In the genomic region with DNA sequence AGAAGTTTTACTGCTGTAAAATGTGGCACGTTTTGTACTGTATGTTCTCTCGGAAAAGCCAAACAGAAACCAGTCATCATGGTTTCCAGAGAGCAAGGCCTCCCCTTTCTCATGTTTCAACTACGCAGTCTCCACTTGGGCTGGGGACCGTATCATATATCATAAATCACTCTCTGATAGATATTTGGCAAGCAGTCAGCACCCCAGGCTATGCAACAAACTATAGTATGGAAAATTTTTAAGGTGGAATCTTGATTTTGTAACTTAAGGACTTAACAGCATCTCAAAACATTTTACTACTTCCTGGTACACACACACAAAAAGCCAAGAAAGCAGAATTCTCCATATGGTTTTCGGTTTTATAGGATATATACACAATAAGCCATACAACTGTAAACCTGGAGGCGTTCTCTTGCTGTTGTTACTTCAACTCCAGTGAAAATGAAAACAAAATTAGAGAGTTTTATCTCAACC, we compare ENCODE assay signal across 8 cellular contexts.
DNase-seq lines count a peak whose midpoint lies in the region; ATAC-seq and TF ChIP-seq lines count a peak whose summit lies in the region.

No MANE protein-coding gene starts in this region.

- ATAC-seq in gastroesophageal sphincter, result peak; percentile 41

- H3K27me3 ChIP-seq in HAP-1 (ENCODE audit: low read depth) (no peaks in the 10 kb centered on the region), gastroesophageal sphincter (no peaks in the 10 kb centered on the region), skeletal muscle tissue (ENCODE audit: control insufficient read depth in 3 of 3, insufficient read depth in 3 of 3, low read length in 3 of 3) (no peaks in the 10 kb centered on the region)

- H3K4me3 ChIP-seq in HAP-1 (no peak overlapping the region), gastroesophageal sphincter (peak overlapping the region; percentile 36 to 39), skeletal muscle tissue (ENCODE audit: low read length in 3 of 3) (peak overlapping the region; percentile 49 to 55 (median 50))

- in situ Hi-C loops in HAP-1 (cut with MboI; ENCODE audit: low sequenced_read_pairs), result no loop called here

- H3K9ac ChIP-seq in skeletal muscle tissue (ENCODE audit: low read depth in 1 of 3, low read length in 3 of 3), result peak overlapping the region; percentile 50 to 73 (median 59)

- WGBS in gastroesophageal sphincter (ENCODE audit: low coverage in 1 of 2), 2 donors, result 7 to 13% methylated on average over 4 to 6 of the region's 6 CpGs

- H3K27ac ChIP-seq in gastroesophageal sphincter (peak overlapping the region; percentile 81 to 90 (median 84)), skeletal muscle tissue (ENCODE audit: low read depth, low read length) (peak overlapping the region; percentile 69)

- H3K4me1 ChIP-seq in HAP-1, result peaks cover 22% of the 10 kb centered on the region
- peaks cover 0 to 55% (median 2%) of the 10 kb centered on the region in 3 donors for H3K4me1 ChIP-seq in gastroesophageal sphincter
- peaks cover 30 to 35% (median 35%) of the 10 kb centered on the region in 3 donors for H3K4me1 ChIP-seq in skeletal muscle tissue (ENCODE audit: control insufficient read depth in 3 of 3, insufficient read depth in 3 of 3, low read length in 3 of 3)

- no peak for TF ChIP-seq CTCF in gastroesophageal sphincter (IDR thresholded peaks at IDR 0.05)

- no peak for TF ChIP-seq EP300 in gastroesophageal sphincter (IDR thresholded peaks at IDR 0.05)

- DNase-seq in HAP-1 (ENCODE audit: low spot score in 2 of 2) (peak; percentile 45 to 54), RPMI7951 (ENCODE audit: low read depth) (peak; percentile 77), AG08395 (ENCODE audit: low spot score) (no peak), amniotic stem cell (lab: John Stamatoyannopoulos, UW) (no peak), 8988T (no peak)
- DNase-seq in activated effector memory CD4-positive, alpha-beta T cell treated with Interleukin-2 at 50 U/mL for 16 hours, result no peak

- no peaks in the 10 kb centered on the region for H3K36me3 ChIP-seq in HAP-1 (replicated peaks)
- H3K36me3 ChIP-seq in gastroesophageal sphincter, result no peaks in the 10 kb centered on the region
- no peaks in the 10 kb centered on the region for H3K36me3 ChIP-seq in skeletal muscle tissue (ENCODE audit: control insufficient read depth in 3 of 3, insufficient read depth in 3 of 3, low read length in 3 of 3)

- H3K9me3 ChIP-seq in HAP-1 (no peaks in the 10 kb centered on the region), gastroesophageal sphincter (no peaks in the 10 kb centered on the region), skeletal muscle tissue (ENCODE audit: control insufficient read depth in 3 of 3, low read length in 3 of 3) (no peaks in the 10 kb centered on the region)

- TF ChIP-seq POLR2A in gastroesophageal sphincter (IDR thresholded peaks at IDR 0.05), result no peak

Comparison
In these comparisons a context has a peak if more than half of its experiments do, and no peak if none do; other contexts are left out.
1. DNase-seq: peak in HAP-1 (2 of 2) and RPMI7951 (single experiment); none in activated effector memory CD4-positive, alpha-beta T cell treated with Interleukin-2 at 50 U/mL for 16 hours (single experiment), AG08395 (single experiment), amniotic stem cell (single experiment) and 8988T (single experiment).